13 cellular contexts compared by ENCODE assay signal in genomic region chr2:9377461-9378097, GRCh38. TPM values are rescaled to one million over a fixed set of nuclear protein-coding genes. Genes with fewer than 3 reads are reported as not detected.
A peak's percentile ranks its signal among the peaks of the same experiment; 100 is the strongest.
DNase-seq lines count a peak whose midpoint lies in the region; ATAC-seq, FAIRE-seq and TF ChIP-seq lines count a peak whose summit lies in the region.
"Had no signal": no experiment of that assay in that cellular context is flagged by ENCODE, and none has a peak within 500 bp of the region (broad histone marks: within the 10 kb centered on the region; RNA-seq: fewer than 3 reads in every experiment).

No MANE protein-coding gene starts in this region.

- intact Hi-C loops in OCI-LY7 (cut with micrococcal nuclease; ENCODE audit: unreplicated experiment): no loop called here
- intact Hi-C loops in activated CD8-positive, alpha-beta T cell treated with anti-CD3 and anti-CD28 coated beads for 36 hours (cut with micrococcal nuclease): no loop called here

- H3K27me3 Mint-ChIP-seq in endodermal cell (ENCODE audit: insufficient read depth): no peaks in the 10 kb centered on the region
- H3K27me3 Mint-ChIP-seq in osteocyte (ENCODE audit: unreplicated experiment): no peaks in the 10 kb centered on the region
- no peaks in the 10 kb centered on the region for H3K27me3 Mint-ChIP-seq in activated CD8-positive, alpha-beta T cell treated with anti-CD3 and anti-CD28 coated beads for 36 hours

- H3K9ac ChIP-seq in endodermal cell (ENCODE audit: extremely low read depth, low read length, poor library complexity, severe bottlenecking): no peak overlapping the region

- H2AFZ ChIP-seq in OCI-LY7 (ENCODE audit: low read length): no peak overlapping the region

- H3K27ac Mint-ChIP-seq in endodermal cell: peak overlapping the region; percentile 53
- H3K27ac Mint-ChIP-seq in osteocyte (ENCODE audit: unreplicated experiment): peak overlapping the region; percentile 86
- no peak overlapping the region for H3K27ac Mint-ChIP-seq in activated CD8-positive, alpha-beta T cell treated with anti-CD3 and anti-CD28 coated beads for 36 hours
- H3K27ac Mint-ChIP-seq: activated B cell treated with CpG ODN at 0.5 μM for 24 hours; effector memory CD8-positive, alpha-beta T cell had no signal

- H3K36me3 Mint-ChIP-seq in endodermal cell (ENCODE audit: low read depth): peaks cover 8% of the 10 kb centered on the region
- H3K36me3 Mint-ChIP-seq in osteocyte (ENCODE audit: unreplicated experiment): peaks cover 41% of the 10 kb centered on the region
- no peaks in the 10 kb centered on the region for H3K36me3 Mint-ChIP-seq in activated CD8-positive, alpha-beta T cell treated with anti-CD3 and anti-CD28 coated beads for 36 hours (ENCODE audit: low read depth)

- TF ChIP-seq CTCF in A549 (IDR thresholded peaks at IDR 0.05) (no peak), OCI-LY7 (conservative IDR thresholded peaks at IDR 0.05; ENCODE audit: low read length) (no peak), endodermal cell (conservative IDR thresholded peaks at IDR 0.05) (no peak), osteocyte (IDR thresholded peaks at IDR 0.05) (no peak)
- no peak for TF ChIP-seq CTCF in activated CD8-positive, alpha-beta T cell treated with anti-CD3 and anti-CD28 coated beads for 36 hours (IDR thresholded peaks at IDR 0.05)

- no peaks in the 10 kb centered on the region for H3K79me2 ChIP-seq in OCI-LY7 (ENCODE audit: insufficient read depth, low read depth, low read length)

- H3K36me3 ChIP-seq in OCI-LY7 (ENCODE audit: insufficient read depth, low read length) (no peaks in the 10 kb centered on the region), endodermal cell (ENCODE audit: control insufficient read depth, insufficient read depth, low read length) (peaks cover 5% of the 10 kb centered on the region)

- WGBS in A549 (ENCODE audit: missing lambda C conversion rate): 77% methylated on average over 9 of the region's 9 CpGs
- 89 to 94% methylated on average over 7 to 9 of the region's 9 CpGs for WGBS in endodermal cell (ENCODE audit: insufficient coverage in 1 of 2, insufficient read length in 1 of 2), 2 experiments

- no peaks in the 10 kb centered on the region for H3K9me2 ChIP-seq in OCI-LY7 (ENCODE audit: insufficient read depth, low read length)

- H3K27ac ChIP-seq in A549: peak overlapping the region; percentile 92 to 96
- H3K27ac ChIP-seq in OCI-LY7 (ENCODE audit: low read depth, low read length, poor library complexity, severe bottlenecking): no peak overlapping the region
- H3K27ac ChIP-seq in endodermal cell (ENCODE audit: low read depth, low read length): no peak overlapping the region

- H3K4me1 Mint-ChIP-seq in endodermal cell (peaks cover 12% of the 10 kb centered on the region), osteocyte (ENCODE audit: unreplicated experiment) (peaks cover 41% of the 10 kb centered on the region)
- H3K4me1 Mint-ChIP-seq in activated CD8-positive, alpha-beta T cell treated with anti-CD3 and anti-CD28 coated beads for 36 hours (ENCODE audit: low read depth): no peaks in the 10 kb centered on the region

- no peaks in the 10 kb centered on the region for H3K27me3 ChIP-seq in endodermal cell (ENCODE audit: control insufficient read depth, insufficient read depth, low read length, poor library complexity, severe bottlenecking)

- H3K4me2 ChIP-seq in A549 (peak overlapping the region; percentile 68), OCI-LY7 (ENCODE audit: low read length) (0 out of 2 replicates have a peak overlapping the region, but pooled peaks have one; percentile 3)

- H3K4me3 ChIP-seq in A549 (no peak overlapping the region), OCI-LY7 (ENCODE audit: low read depth, low read length, poor library complexity, severe bottlenecking) (no peak overlapping the region), endodermal cell (ENCODE audit: low read length) (no peak overlapping the region)

- CTCF ChIA-PET in A549 (lab: Yijun Ruan, JAX) (interaction anchor here (1.0 to 1.3 kb wide), 5 partner anchors 8 to 234 kb away, joined by 3 to 5 read pairs (median 4); no protein-coding TSS in a partner anchor), OCI-LY7 (lab: Charles Lee; ENCODE audit: unreplicated experiment) (no interaction called here)
- CTCF ChIA-PET in activated CD8-positive, alpha-beta T cell treated with anti-CD3 and anti-CD28 coated beads for 36 hours (lab: Charles Lee): no interaction called here

- H3K4me3 Mint-ChIP-seq in endodermal cell (no peak overlapping the region), osteocyte (ENCODE audit: unreplicated experiment) (no peak overlapping the region)
- H3K4me3 Mint-ChIP-seq in activated CD8-positive, alpha-beta T cell treated with anti-CD3 and anti-CD28 coated beads for 36 hours: no peak overlapping the region
- H3K4me3 Mint-ChIP-seq: activated B cell treated with CpG ODN at 0.5 μM for 24 hours; effector memory CD8-positive, alpha-beta T cell; neural crest cell had no signal

- TF ChIP-seq RAD21 in A549 (conservative IDR thresholded peaks at IDR 0.05 in 1 of 2, IDR thresholded peaks at IDR 0.05 in 1 of 2): no peak

- no peak for TF ChIP-seq EP300 in A549 (IDR thresholded peaks at IDR 0.05)

- H3K4me1 ChIP-seq in A549: peaks cover 52% of the 10 kb centered on the region
- peaks cover 32% of the 10 kb centered on the region for H3K4me1 ChIP-seq in OCI-LY7 (ENCODE audit: insufficient read depth, low read length, poor library complexity, severe bottlenecking)
- H3K4me1 ChIP-seq in endodermal cell (ENCODE audit: control insufficient read depth, insufficient read depth, low read length): peaks cover 4% of the 10 kb centered on the region

- H4K20me1 ChIP-seq in OCI-LY7 (ENCODE audit: insufficient read depth, low read length): no peaks in the 10 kb centered on the region

- DNase-seq in A549 (ENCODE audit: low read depth in 1 of 2, low spot score in 1 of 2) (no peak), OCI-LY7 (ENCODE audit: low spot score) (no peak), endodermal cell (no peak), osteocyte (ENCODE audit: extremely low spot score, unreplicated experiment) (no peak), NCI-H1092 treated with DMSO at 0.1 percent for 48 hours (lab: John Stamatoyannopoulos, UW) (no peak), H54 (ENCODE audit: insufficient read length, low spot score) (no peak)
- DNase-seq in activated CD8-positive, alpha-beta T cell treated with anti-CD3 and anti-CD28 coated beads for 36 hours: no peak
- no peak for DNase-seq in activated naive CD4-positive, alpha-beta T cell treated with anti-CD3 and anti-CD28 coated beads, Interleukin-2, amount 50 U/mL, for 16 hours
- DNase-seq: activated B cell treated with CpG ODN at 0.5 μM for 24 hours; effector memory CD8-positive, alpha-beta T cell; NCI-H2081 had no signal

- ATAC-seq in A549: no peak
- ATAC-seq in activated CD8-positive, alpha-beta T cell treated with anti-CD3 and anti-CD28 coated beads for 36 hours: no peak
- ATAC-seq: effector memory CD8-positive, alpha-beta T cell; left colon had no signal

- H3K9me3 Mint-ChIP-seq in endodermal cell: no peaks in the 10 kb centered on the region
- no peaks in the 10 kb centered on the region for H3K9me3 Mint-ChIP-seq in osteocyte (ENCODE audit: unreplicated experiment)
- H3K9me3 Mint-ChIP-seq in activated CD8-positive, alpha-beta T cell treated with anti-CD3 and anti-CD28 coated beads for 36 hours: no peaks in the 10 kb centered on the region
- H3K9me3 Mint-ChIP-seq: activated B cell treated with CpG ODN at 0.5 μM for 24 hours; effector memory CD8-positive, alpha-beta T cell; neural crest cell had no signal

- FAIRE-seq in A549 (lab: Jason Lieb, UNC) (no peak), H54 (lab: Jason Lieb, UNC) (no peak)

- POLR2A ChIA-PET in A549 (lab: Yijun Ruan, JAX): no interaction called here
- POLR2A ChIA-PET in OCI-LY7 (lab: Charles Lee): interaction anchor here (0.6 to 0.7 kb wide), 2 partner anchors 44 to 198 kb away, joined by 3 to 4 read pairs; no protein-coding TSS in a partner anchor
- POLR2A ChIA-PET in activated CD8-positive, alpha-beta T cell treated with anti-CD3 and anti-CD28 coated beads for 36 hours (lab: Charles Lee): no interaction called here

- no peak for TF ChIP-seq POLR2A in A549 (IDR thresholded peaks at IDR 0.05; ENCODE audit: low read length)
- no peak for TF ChIP-seq POLR2A in H54 (IDR thresholded peaks at IDR 0.05; ENCODE audit: low read depth, low read length)

- H3K9me3 ChIP-seq in A549 (no peaks in the 10 kb centered on the region), OCI-LY7 (ENCODE audit: low read length) (no peaks in the 10 kb centered on the region), endodermal cell (ENCODE audit: control insufficient read depth, low read length) (no peaks in the 10 kb centered on the region)

- no TSS peak for BruUV-seq in OCI-LY7 (replicated peaks; lab: Mats Ljungman, UMichigan)

TF ChIP-seq in A549, 52 proteins besides CTCF, POLR2A, EP300 and RAD21 (continues in another document):
- no peak for TF ChIP-seq HDAC2 (IDR thresholded peaks at IDR 0.05)
- no peak for TF ChIP-seq GATA3 (IDR thresholded peaks at IDR 0.05; ENCODE audit: borderline replicate concordance)
- TF ChIP-seq FOSL2 (IDR thresholded peaks at IDR 0.05): no peak
- no peak for TF ChIP-seq FOSL2 (CRISPR knock-in tag; IDR thresholded peaks at IDR 0.05)
- TF ChIP-seq RFX5 (IDR thresholded peaks at IDR 0.05): no peak
- TF ChIP-seq SMC3 (IDR thresholded peaks at IDR 0.05): no peak

RNA-seq across cellular contexts. Expression of gene ITGB1BP1, which starts 45.7 kb away (rescaled TPM):
- 136 and 144 TPM in 2 replicates for polyA plus RNA-seq in A549 (2011; rRNA removed)
- polyA plus RNA-seq in A549 (2012; cell fraction: cytosol; rRNA removed): 66.2 and 68.2 TPM in 2 replicates
- 22.0 and 29.6 TPM in 2 replicates for polyA plus RNA-seq in A549 (2012; cell fraction: nucleus; rRNA removed)
- 99.3 to 112 TPM (median 101 TPM) in 3 replicates for polyA plus RNA-seq in A549 (2017; fragmentation: RNase III; extraction: RNeasy Plus Mini Kit Qiagen cat#74134 plus additional on column Dnase treatment)
- 17.4 and 18.0 TPM in 2 replicates for polyA minus RNA-seq in A549 (2011; rRNA and poly(A)+ RNA removed)
- total RNA-seq in OCI-LY7 (2014; rRNA removed; shearing (Covaris generic)): 51.9 and 54.0 TPM in 2 replicates
- total RNA-seq in OCI-LY7 (2022): 102 and 105 TPM in 2 replicates
- 10 to 100 TPM; 34.9 to 58.9 TPM for total RNA-seq in endodermal cell
- polyA plus RNA-seq in endodermal cell (2013, experiment 1 of 2): 42.8 TPM
- 47.2 TPM for polyA plus RNA-seq in endodermal cell (2013, experiment 2 of 2)
- total RNA-seq in osteocyte: 91.8 and 98.0 TPM in 2 replicates
- total RNA-seq in activated CD8-positive, alpha-beta T cell treated with anti-CD3 and anti-CD28 coated beads for 36 hours: 100 to 1,000 TPM; 111 to 117 TPM

RNA-seq across cellular contexts. Expression of gene CPSF3, which starts 45.9 kb away (rescaled TPM):
- 76.7 and 77.2 TPM in 2 replicates for polyA plus RNA-seq in A549 (2011; rRNA removed)
- polyA plus RNA-seq in A549 (2012; cell fraction: cytosol; rRNA removed): 22.6 and 26.8 TPM in 2 replicates
- polyA plus RNA-seq in A549 (2012; cell fraction: nucleus; rRNA removed): 14.2 and 24.4 TPM in 2 replicates
- polyA plus RNA-seq in A549 (2017; fragmentation: RNase III; extraction: RNeasy Plus Mini Kit Qiagen cat#74134 plus additional on column Dnase treatment): 63.4 to 65.0 TPM (median 63.6 TPM) in 3 replicates
- 48.5 and 52.2 TPM in 2 replicates for polyA minus RNA-seq in A549 (2011; rRNA and poly(A)+ RNA removed)
- 52.0 and 54.5 TPM in 2 replicates for total RNA-seq in OCI-LY7 (2014; rRNA removed; shearing (Covaris generic))
- 88.3 and 95.2 TPM in 2 replicates for total RNA-seq in OCI-LY7 (2022)
- 10 to 100 TPM; 75.0 to 85.2 TPM for total RNA-seq in endodermal cell
- 95.0 TPM for polyA plus RNA-seq in endodermal cell (2013, experiment 1 of 2)
- 83.4 TPM for polyA plus RNA-seq in endodermal cell (2013, experiment 2 of 2)
- 27.7 and 28.8 TPM in 2 replicates for total RNA-seq in osteocyte
- total RNA-seq in activated CD8-positive, alpha-beta T cell treated with anti-CD3 and anti-CD28 coated beads for 36 hours: 10 to 100 TPM; 72.2 to 73.0 TPM

Comparison
In these comparisons a context has a peak if more than half of its experiments do, and no peak if none do; other contexts are left out.
1. H3K27ac ChIP-seq: peak in A549 (2 of 2); none in OCI-LY7 (single experiment) and endodermal cell (single experiment).